ENCODE assay signal across 8 cellular contexts in genomic region chr6:137705166-137706064, GRCh38.
DNase-seq lines count a peak whose midpoint lies in the region; ATAC-seq and TF ChIP-seq lines count a peak whose summit lies in the region.

No MANE protein-coding gene starts in this region.

- CTCF ChIA-PET in PC-3 (lab: Charles Lee), result no interaction called here

- no peaks in the 10 kb centered on the region for H3F3A ChIP-seq in PC-3 (ENCODE audit: low read length, unreplicated experiment)

- H3K36me3 ChIP-seq in PC-3 (ENCODE audit: low read depth, low read length) (no peaks in the 10 kb centered on the region), neutrophil (no peaks in the 10 kb centered on the region), upper lobe of left lung (no peaks in the 10 kb centered on the region)

- TF ChIP-seq CTCF in PC-3 (conservative IDR thresholded peaks at IDR 0.05; ENCODE audit: low read depth, low read length) (peak; percentile 83), neutrophil (IDR thresholded peaks at IDR 0.05) (peak; percentile 64), upper lobe of left lung (IDR thresholded peaks at IDR 0.05) (peak; percentile 57 to 71 (median 66))

- no peak overlapping the region for H3K9ac ChIP-seq in PC-3 (ENCODE audit: low read length)

- H3K4me1 ChIP-seq in PC-3 (ENCODE audit: insufficient read depth, low read length) (peaks cover 28% of the 10 kb centered on the region), neutrophil (ENCODE audit: control insufficient read depth in 1 of 2, insufficient read depth in 1 of 2, low read depth in 1 of 2, low read length in 1 of 2) (peaks cover 12 to 25% of the 10 kb centered on the region in 2 experiments), upper lobe of left lung (peaks cover 5 to 19% (median 15%) of the 10 kb centered on the region in 4 donors)

- BruUV-seq in PC-3 (replicated peaks; lab: Mats Ljungman, UMichigan), result no TSS peak

- intact Hi-C loops in PC-3 (cut with micrococcal nuclease), result loop anchor here (1.0 to 5.0 kb wide), 5 partner anchors 102 to 402 kb away; partner anchors contain the start of genes PERP and TNFAIP3

- H3K9me3 ChIP-seq in PC-3 (ENCODE audit: low read length), result no peaks in the 10 kb centered on the region
- H3K9me3 ChIP-seq in neutrophil, result no peaks in the 10 kb centered on the region
- no peaks in the 10 kb centered on the region for H3K9me3 ChIP-seq in upper lobe of left lung

- H3K27me3 ChIP-seq in PC-3 (ENCODE audit: low read length) (no peaks in the 10 kb centered on the region), neutrophil (no peaks in the 10 kb centered on the region), upper lobe of left lung (no peaks in the 10 kb centered on the region)

- no peak for TF ChIP-seq POLR2A in upper lobe of left lung (IDR thresholded peaks at IDR 0.05)

- no peak for TF ChIP-seq EP300 in upper lobe of left lung (IDR thresholded peaks at IDR 0.05)

- ATAC-seq in HG02571 (IDR thresholded peaks at IDR 0.05; ENCODE audit: unreplicated experiment) (peak; percentile 46), PC-3 (peak; percentile 55), upper lobe of left lung (ENCODE audit: low FRiP score in 2 of 2) (peak; percentile 68 to 81), HG03571 (IDR thresholded peaks at IDR 0.05; ENCODE audit: unreplicated experiment) (no peak)
- peak; percentile 40 to 42 for ATAC-seq in activated T-cell treated with anti-CD3 and anti-CD28 coated beads, Interleukin-2, amount 50 U/mL, for 4 hours

- WGBS in upper lobe of left lung, 2 donors, result 50 to 51% methylated on average over 11 of the region's 11 CpGs

- POLR2A ChIA-PET in PC-3 (lab: Charles Lee; ENCODE audit: unreplicated experiment), result no interaction called here

- H3K4me3 Mint-ChIP-seq in activated T-cell treated with anti-CD3 and anti-CD28 coated beads, Interleukin-2, amount 50 U/mL, for 4 hours, result no peak overlapping the region

- no peaks in the 10 kb centered on the region for H3K27me3 Mint-ChIP-seq in activated T-cell treated with anti-CD3 and anti-CD28 coated beads, Interleukin-2, amount 50 U/mL, for 4 hours (ENCODE audit: low read depth)

- no peak overlapping the region for H3K4me2 ChIP-seq in PC-3 (ENCODE audit: low read length)

- H4K20me1 ChIP-seq in PC-3 (ENCODE audit: low read length), result no peaks in the 10 kb centered on the region

- no peaks in the 10 kb centered on the region for H3K9me3 Mint-ChIP-seq in activated T-cell treated with anti-CD3 and anti-CD28 coated beads, Interleukin-2, amount 50 U/mL, for 4 hours

- DNase-seq in DMS53 (lab: John Stamatoyannopoulos, UW) (peak; percentile 63), PC-3 (peak; percentile 72), fibroblast of peridontal ligament (ENCODE audit: extremely low read depth) (peak; percentile 73), upper lobe of left lung (peak; percentile 49 to 67)
- DNase-seq in activated T-cell treated with anti-CD3 and anti-CD28 coated beads, Interleukin-2, amount 50 U/mL, for 4 hours, result peak; percentile 65

- H3K4me3 ChIP-seq in PC-3 (ENCODE audit: low read length) (no peak overlapping the region), neutrophil (ENCODE audit: low read depth in 1 of 2, low read length in 1 of 2) (no peak overlapping the region), upper lobe of left lung (no peak overlapping the region)

- no peaks in the 10 kb centered on the region for H3K9me2 ChIP-seq in PC-3 (replicated peaks; ENCODE audit: low read length)

- H3K36me3 Mint-ChIP-seq in activated T-cell treated with anti-CD3 and anti-CD28 coated beads, Interleukin-2, amount 50 U/mL, for 4 hours (ENCODE audit: insufficient read depth), result no peaks in the 10 kb centered on the region

- H3K79me2 ChIP-seq in PC-3 (ENCODE audit: low read length), result no peaks in the 10 kb centered on the region

- peak overlapping the region; percentile 42; the same call in 1 of the 2 replicates for H2AFZ ChIP-seq in PC-3 (ENCODE audit: low read length)

- H3K27ac ChIP-seq in PC-3 (ENCODE audit: low read length), result no peak overlapping the region
- H3K27ac ChIP-seq in neutrophil, result no peak overlapping the region
- no peak overlapping the region for H3K27ac ChIP-seq in upper lobe of left lung

- peaks cover 58% of the 10 kb centered on the region for H3K4me1 Mint-ChIP-seq in activated T-cell treated with anti-CD3 and anti-CD28 coated beads, Interleukin-2, amount 50 U/mL, for 4 hours (ENCODE audit: low read depth)
